1 cellular context compared by ENCODE assay signal in the genomic region with DNA sequence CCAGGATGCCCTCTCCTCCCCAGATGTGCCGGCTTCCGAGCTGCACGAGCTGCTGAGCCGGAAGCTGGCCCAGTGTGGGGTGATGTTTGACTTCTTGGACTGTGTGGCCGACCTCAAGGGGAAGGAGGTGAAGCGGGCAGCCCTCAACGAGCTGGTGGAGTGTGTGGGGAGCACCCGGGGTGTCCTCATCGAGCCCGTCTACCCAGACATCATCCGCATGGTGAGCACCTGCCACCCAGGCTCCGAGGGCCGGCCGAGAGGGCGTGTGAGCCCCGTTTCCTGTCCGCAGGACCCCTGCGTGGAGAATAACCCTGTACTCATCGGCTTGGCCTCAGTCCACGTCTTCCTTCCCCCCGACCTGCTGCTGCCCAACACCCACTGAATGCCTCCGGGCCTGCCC.
TF ChIP-seq lines count a peak whose summit lies in the region.

No MANE protein-coding gene starts in this region.

TF ChIP-seq in neural cell, 6 proteins besides CTCF, POLR2A, EP300 and RAD21 (continued from another document):
- TF ChIP-seq, protein P1, sequence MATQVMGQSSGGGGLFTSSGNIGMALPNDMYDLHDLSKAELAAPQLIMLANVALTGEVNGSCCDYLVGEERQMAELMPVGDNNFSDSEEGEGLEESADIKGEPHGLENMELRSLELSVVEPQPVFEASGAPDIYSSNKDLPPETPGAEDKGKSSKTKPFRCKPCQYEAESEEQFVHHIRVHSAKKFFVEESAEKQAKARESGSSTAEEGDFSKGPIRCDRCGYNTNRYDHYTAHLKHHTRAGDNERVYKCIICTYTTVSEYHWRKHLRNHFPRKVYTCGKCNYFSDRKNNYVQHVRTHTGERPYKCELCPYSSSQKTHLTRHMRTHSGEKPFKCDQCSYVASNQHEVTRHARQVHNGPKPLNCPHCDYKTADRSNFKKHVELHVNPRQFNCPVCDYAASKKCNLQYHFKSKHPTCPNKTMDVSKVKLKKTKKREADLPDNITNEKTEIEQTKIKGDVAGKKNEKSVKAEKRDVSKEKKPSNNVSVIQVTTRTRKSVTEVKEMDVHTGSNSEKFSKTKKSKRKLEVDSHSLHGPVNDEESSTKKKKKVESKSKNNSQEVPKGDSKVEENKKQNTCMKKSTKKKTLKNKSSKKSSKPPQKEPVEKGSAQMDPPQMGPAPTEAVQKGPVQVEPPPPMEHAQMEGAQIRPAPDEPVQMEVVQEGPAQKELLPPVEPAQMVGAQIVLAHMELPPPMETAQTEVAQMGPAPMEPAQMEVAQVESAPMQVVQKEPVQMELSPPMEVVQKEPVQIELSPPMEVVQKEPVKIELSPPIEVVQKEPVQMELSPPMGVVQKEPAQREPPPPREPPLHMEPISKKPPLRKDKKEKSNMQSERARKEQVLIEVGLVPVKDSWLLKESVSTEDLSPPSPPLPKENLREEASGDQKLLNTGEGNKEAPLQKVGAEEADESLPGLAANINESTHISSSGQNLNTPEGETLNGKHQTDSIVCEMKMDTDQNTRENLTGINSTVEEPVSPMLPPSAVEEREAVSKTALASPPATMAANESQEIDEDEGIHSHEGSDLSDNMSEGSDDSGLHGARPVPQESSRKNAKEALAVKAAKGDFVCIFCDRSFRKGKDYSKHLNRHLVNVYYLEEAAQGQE (IDR thresholded peaks at IDR 0.05; ENCODE audit: borderline replicate concordance) = no peak
- TF ChIP-seq TAF1 (IDR thresholded peaks at IDR 0.05; ENCODE audit: low read depth) (no peak), POLR2AphosphoS5 (IDR thresholded peaks at IDR 0.05) (no peak)
TF ChIP-seq in neural cell: peak in this region for 0.
